Comparison of ENCODE assay signal across 8 cellular contexts in the genomic region with DNA sequence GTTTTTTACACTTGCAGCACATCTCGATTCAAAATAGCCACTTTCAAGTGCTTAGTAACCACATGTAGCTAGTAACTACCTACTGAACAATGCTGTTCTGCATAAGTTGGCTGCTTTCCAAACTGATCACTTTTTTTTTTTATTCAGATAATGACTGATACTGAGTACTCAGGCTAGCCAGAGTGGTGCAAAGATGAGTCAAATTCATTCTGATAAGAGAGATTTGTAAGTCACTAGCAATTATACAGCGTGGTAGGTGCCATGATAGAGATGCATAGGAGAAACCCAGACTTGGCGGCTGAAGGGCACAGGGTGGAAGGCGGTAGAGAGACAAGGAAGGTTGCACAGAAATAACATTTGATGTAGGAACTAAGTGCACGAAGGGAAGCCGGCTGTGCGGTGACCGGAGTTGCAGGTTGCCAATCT. TPM values are rescaled to one million over a fixed set of nuclear protein-coding genes. Genes with fewer than 3 reads are reported as not detected.
DNase-seq lines count a peak whose midpoint lies in the region; ATAC-seq and TF ChIP-seq lines count a peak whose summit lies in the region.

No MANE protein-coding gene starts in this region.

- H3K4me1 ChIP-seq in fibroblast of lung (ENCODE audit: control insufficient read depth, extremely low read depth, insufficient read depth, low read length) (peaks cover 6% of the 10 kb centered on the region), prostate gland (replicated peaks) (no peaks in the 10 kb centered on the region)

- peaks cover 18% of the 10 kb centered on the region for H3K79me2 ChIP-seq in fibroblast of lung (ENCODE audit: control insufficient read depth, insufficient read depth, low read length)

- no peaks in the 10 kb centered on the region for H4K20me1 ChIP-seq in fibroblast of lung (ENCODE audit: control insufficient read depth, extremely low read depth, insufficient read depth, low read length)

- POLR2A ChIA-PET in RWPE1 (lab: Yijun Ruan, JAX; ENCODE audit: low non-redundant PET), result interaction anchor here (0.6 kb wide), 1 partner anchor 264 kb away, joined by 3 read pairs; no protein-coding TSS in a partner anchor

- H3K36me3 Mint-ChIP-seq in activated T-cell treated with anti-CD3 and anti-CD28 coated beads, Interleukin-2, amount 50 U/mL, for 72 hours (ENCODE audit: insufficient read depth in 2 of 2), result peaks cover 4 to 11% of the 10 kb centered on the region in 2 donors

- DNase-seq in activated T-cell treated with anti-CD3 and anti-CD28 coated beads, Interleukin-2, amount 50 U/mL, for 72 hours, result peak in 1 of 2 donors; percentile 54
- DNase-seq in activated T-cell treated with anti-CD3 and anti-CD28 coated beads, Interleukin-2, amount 50 U/mL, for 48 hours, result no peak
- DNase-seq in RWPE1 (ENCODE audit: low spot score), result no peak
- DNase-seq in fibroblast of lung (ENCODE audit: low read depth in 2 of 2), result peak in 1 of 2 donors; percentile 7
- no peak for DNase-seq in prostate gland (ENCODE audit: low spot score)
- DNase-seq in NCI-H226, result no peak
- DNase-seq in cerebellar cortex (ENCODE audit: low spot score), result no peak
- no peak for DNase-seq in LoVo (ENCODE audit: low spot score)

- H3K36me3 ChIP-seq in fibroblast of lung (ENCODE audit: control insufficient read depth, insufficient read depth, low read length) (no peaks in the 10 kb centered on the region), prostate gland (no peaks in the 10 kb centered on the region)

- TF ChIP-seq CTCF in RWPE1 (conservative IDR thresholded peaks at IDR 0.05; ENCODE audit: low read depth), result no peak
- TF ChIP-seq CTCF in fibroblast of lung (conservative IDR thresholded peaks at IDR 0.05 in 1 of 2, IDR thresholded peaks at IDR 0.05 in 1 of 2; ENCODE audit: low read depth in 1 of 2, low read length in 2 of 2), result no peak
- TF ChIP-seq CTCF in prostate gland (IDR thresholded peaks at IDR 0.05), result no peak

- H2AFZ ChIP-seq in fibroblast of lung (ENCODE audit: low read length), result peak overlapping the region; percentile 43

- peak overlapping the region; percentile 90 to 98 for H3K4me3 Mint-ChIP-seq in activated T-cell treated with anti-CD3 and anti-CD28 coated beads, Interleukin-2, amount 50 U/mL, for 72 hours

- ATAC-seq in activated T-cell treated with anti-CD3 and anti-CD28 coated beads, Interleukin-2, amount 50 U/mL, for 72 hours (replicated peaks in 1 of 2), result peak; percentile 84 to 85

- H3K27ac Mint-ChIP-seq in activated T-cell treated with anti-CD3 and anti-CD28 coated beads, Interleukin-2, amount 50 U/mL, for 72 hours, result peak overlapping the region; percentile 99

- 0% methylated on average over 8 of the region's 8 CpGs for whole genome bisulfite sequencing in prostate gland

- H3K9ac ChIP-seq in fibroblast of lung (ENCODE audit: insufficient read depth, low read length), result no peak overlapping the region

- H3K27ac ChIP-seq in RWPE1 (peak overlapping the region; percentile 88), fibroblast of lung (ENCODE audit: insufficient read depth, low read length) (peak overlapping the region; percentile 95), prostate gland (peak overlapping the region; percentile 75 to 76)

- CTCF ChIA-PET in RWPE1 (lab: Yijun Ruan, JAX), result interaction anchor here (0.5 to 1.4 kb wide), 3 partner anchors 11 to 595 kb away, joined by 3 to 8 read pairs (median 3); no protein-coding TSS in a partner anchor

- H3K4me3 ChIP-seq in fibroblast of lung (replicated peaks in 1 of 4; ENCODE audit: control extremely low read depth in 1 of 4, insufficient read depth in 1 of 4, low read depth in 3 of 4, low read length in 4 of 4) (peak overlapping the region; percentile 60 to 98 (median 74)), prostate gland (peak overlapping the region; percentile 52)

- H3K9me3 Mint-ChIP-seq in activated T-cell treated with anti-CD3 and anti-CD28 coated beads, Interleukin-2, amount 50 U/mL, for 72 hours, result no peaks in the 10 kb centered on the region

- H3K4me2 ChIP-seq in fibroblast of lung (ENCODE audit: extremely low read depth, insufficient read depth, low read length), result peak overlapping the region; percentile 87

- peaks cover 8% of the 10 kb centered on the region for H3K27me3 Mint-ChIP-seq in activated T-cell treated with anti-CD3 and anti-CD28 coated beads, Interleukin-2, amount 50 U/mL, for 72 hours (ENCODE audit: low read depth)

- H3K9me3 ChIP-seq in fibroblast of lung (ENCODE audit: control insufficient read depth, insufficient read depth, low read depth, low read length), result no peaks in the 10 kb centered on the region
- no peaks in the 10 kb centered on the region for H3K9me3 ChIP-seq in prostate gland

- intact Hi-C loops in prostate gland (cut with DNase I), result loop anchor here (5.0 kb wide), 1 partner anchor 299 kb away; no protein-coding TSS in a partner anchor

- H3K27me3 ChIP-seq in fibroblast of lung (ENCODE audit: control insufficient read depth, insufficient read depth, low read length) (no peaks in the 10 kb centered on the region), prostate gland (replicated peaks; ENCODE audit: insufficient read depth) (no peaks in the 10 kb centered on the region)

- peaks cover 9% of the 10 kb centered on the region for H3K4me1 Mint-ChIP-seq in activated T-cell treated with anti-CD3 and anti-CD28 coated beads, Interleukin-2, amount 50 U/mL, for 72 hours (ENCODE audit: low read depth)

- TF ChIP-seq POLR2A in prostate gland (IDR thresholded peaks at IDR 0.05), result no peak

RNA-seq across cellular contexts. Expression of a gene that starts 0.4 kb away (rescaled TPM):
- total RNA-seq in activated T-cell treated with anti-CD3 and anti-CD28 coated beads, Interleukin-2, amount 50 U/mL, for 72 hours, result 10 to 100 TPM; 61.0 to 61.9 TPM
- total RNA-seq in fibroblast of lung, result 81.1 and 154 TPM in 2 replicates
- 60.7 and 67.2 TPM in 2 replicates for polyA plus RNA-seq in fibroblast of lung
- polyA plus RNA-seq in fibroblast of lung (2012), result 44.7 and 49.6 TPM in 2 replicates
- polyA minus RNA-seq in fibroblast of lung (ENCODE audit: low replicate concordance), result 10.3 and 11.2 TPM in 2 replicates
- total RNA-seq in prostate gland, result 10 to 100 TPM; 54.9 to 62.6 TPM

RNA-seq across cellular contexts. Expression of a gene that starts 44.4 kb away (rescaled TPM):
- not detected for total RNA-seq in activated T-cell treated with anti-CD3 and anti-CD28 coated beads, Interleukin-2, amount 50 U/mL, for 72 hours
- total RNA-seq in fibroblast of lung, result not detected in 2 replicates
- not detected in 2 replicates for polyA plus RNA-seq in fibroblast of lung
- polyA plus RNA-seq in fibroblast of lung (2012), result not detected in 2 replicates
- polyA minus RNA-seq in fibroblast of lung (ENCODE audit: low replicate concordance), result not detected in 2 replicates
- not detected for total RNA-seq in prostate gland
